Comparison of ENCODE assay signal across 1 cellular context in genomic region chr12:23760495-23760894, GRCh38.
TF ChIP-seq lines count a peak whose summit lies in the region.

No MANE protein-coding gene starts in this region.

TF ChIP-seq in WTC11, 78 proteins besides CTCF, POLR2A, EP300 and RAD21 (continued from another document):
- no peak for TF ChIP-seq ARID4B (CRISPR knock-in tag; IDR thresholded peaks at IDR 0.05; ENCODE audit: borderline replicate concordance)
- TF ChIP-seq ESRRA (CRISPR knock-in tag; IDR thresholded peaks at IDR 0.05; ENCODE audit: borderline replicate concordance) = no peak
- no peak for TF ChIP-seq JAZF1 (CRISPR knock-in tag; IDR thresholded peaks at IDR 0.05)
- no peak for TF ChIP-seq HMGXB4 (CRISPR knock-in tag; IDR thresholded peaks at IDR 0.05)
- TF ChIP-seq PRRX2 (CRISPR knock-in tag; IDR thresholded peaks at IDR 0.05) = no peak
- TF ChIP-seq RELA (CRISPR knock-in tag; IDR thresholded peaks at IDR 0.05; ENCODE audit: borderline replicate concordance) = no peak
- no peak for TF ChIP-seq E2F1 (CRISPR knock-in tag; IDR thresholded peaks at IDR 0.05)
